Comparison of ENCODE assay signal across 24 cellular contexts in genomic region chr9:81035601-81036000, GRCh38.
"Had no signal": no experiment of that assay in that cellular context is flagged by ENCODE, and none has a peak within 500 bp of the region (broad histone marks: within the 10 kb centered on the region; RNA-seq: fewer than 3 reads in every experiment).

No MANE protein-coding gene starts in this region.

- DNase-seq: effector CD8-positive, alpha-beta T cell; endodermal cell; heart left ventricle; hippocampal formation; left colon; left ventricle myocardium inferior; lower lobe of right lung; naive thymus-derived CD8-positive, alpha-beta T cell; nephron progenitor cell; nucleus accumbens; spleen; stimulated activated CD4-positive, alpha-beta T cell treated with anti-CD3 and anti-CD28 coated beads, Interleukin-4, amount 100 ng/mL, for 4 hours; stimulated activated naive CD8-positive, alpha-beta T cell treated with anti-CD3 and anti-CD28 coated beads, Interleukin-15, Interleukin-2, amounts not matched to agents 100 U/mL and 50 U/mL, for 24 hours; substantia nigra; testis; tibial artery had no signal

- H3K4me1 ChIP-seq: left ventricle myocardium inferior, lower lobe of right lung, prostate gland, right atrium auricular region, spleen, testis had no signal

- ATAC-seq: esophagus mucosa; foreskin keratinocyte; gastroesophageal sphincter; heart left ventricle; left colon; lower lobe of right lung; naive thymus-derived CD8-positive, alpha-beta T cell; sciatic nerve; stimulated activated memory B cell treated with anti-CD40 and anti-IgM and Interleukin-4, amounts not matched to agents 10 μg/mL and 1 μg/mL and 100 μg/mL, for 72 hours; stimulated activated naive CD8-positive, alpha-beta T cell treated with anti-CD3 and anti-CD28 coated beads, Interleukin-15, Interleukin-2, amounts not matched to agents 100 U/mL and 50 U/mL, for 24 hours had no signal

- H3K4me3 ChIP-seq: gastroesophageal sphincter, heart left ventricle, left ventricle myocardium inferior, lower lobe of right lung, prostate gland, right atrium auricular region, spleen, testis, tibial artery had no signal

- H3K27me3 ChIP-seq: foreskin keratinocyte, gastroesophageal sphincter, heart left ventricle, right atrium auricular region, spleen, testis, tibial artery had no signal

- H3K27ac ChIP-seq: epithelial cell of prostate, foreskin keratinocyte, gastroesophageal sphincter, heart left ventricle, left ventricle myocardium inferior, lower lobe of right lung, prostate gland, right atrium auricular region, spleen, testis, tibial artery had no signal

- H3K36me3 ChIP-seq: gastroesophageal sphincter, heart left ventricle, left ventricle myocardium inferior, lower lobe of right lung, prostate gland, right atrium auricular region, spleen, tibial artery had no signal

- H3K9me3 ChIP-seq: gastroesophageal sphincter, heart left ventricle, left ventricle myocardium inferior, lower lobe of right lung, prostate gland, right atrium auricular region, spleen, testis, tibial artery had no signal
